In genomic region chr6:900716-901605, GRCh38 we compare ENCODE assay signal across 1 cellular context.
TF ChIP-seq lines count a peak whose summit lies in the region.

No MANE protein-coding gene starts in this region.

TF ChIP-seq in HepG2, 621 proteins besides CTCF, POLR2A, EP300 and RAD21 (continued from another document):
- TF ChIP-seq RCOR2 (CRISPR knock-in tag; IDR thresholded peaks at IDR 0.05) (no peak), ZNF513 (CRISPR knock-in tag; conservative IDR thresholded peaks at IDR 0.05) (no peak), ZNF207 (IDR thresholded peaks at IDR 0.05; ENCODE audit: borderline replicate concordance) (no peak), ZNF629 (CRISPR knock-in tag; conservative IDR thresholded peaks at IDR 0.05) (peak; percentile 26; the same call in 1 of the 2 replicates), KLF16 (CRISPR knock-in tag; IDR thresholded peaks at IDR 0.05) (peak in 1 of 2 experiments; percentile 57; a peak in 2 of 4 replicates), HIVEP1 (CRISPR knock-in tag; IDR thresholded peaks at IDR 0.05) (no peak), HHEX (CRISPR knock-in tag; IDR thresholded peaks at IDR 0.05) (peak; percentile 80; the same call in 1 of the 2 replicates), HNF4G (IDR thresholded peaks at IDR 0.05; ENCODE audit: borderline replicate concordance, low read depth, low read length) (peak; percentile 74), HNF4G (CRISPR knock-in tag; IDR thresholded peaks at IDR 0.05; ENCODE audit: borderline replicate concordance, low read depth) (no peak), DNMT3B (CRISPR knock-in tag; conservative IDR thresholded peaks at IDR 0.05) (peak; percentile 94), KMT2B (CRISPR knock-in tag; IDR thresholded peaks at IDR 0.05) (no peak), ZNF264 (CRISPR knock-in tag; IDR thresholded peaks at IDR 0.05) (peak; percentile 97), GLI4 (CRISPR knock-in tag; IDR thresholded peaks at IDR 0.05; ENCODE audit: borderline replicate concordance) (no peak), ZNF343 (CRISPR knock-in tag; IDR thresholded peaks at IDR 0.05) (no peak), NFKBIZ (CRISPR knock-in tag; IDR thresholded peaks at IDR 0.05) (0 out of 2 replicates have a peak, but pooled peaks have one; percentile 38), FOXC1 (CRISPR knock-in tag; IDR thresholded peaks at IDR 0.05; ENCODE audit: borderline replicate concordance) (peak; percentile 75; the same call in 1 of the 2 replicates), PHF20 (CRISPR knock-in tag; IDR thresholded peaks at IDR 0.05) (no peak), PRMT3 (CRISPR knock-in tag; IDR thresholded peaks at IDR 0.05; ENCODE audit: borderline replicate concordance, low read depth) (no peak), ZNF609 (CRISPR knock-in tag; IDR thresholded peaks at IDR 0.05; ENCODE audit: borderline replicate concordance) (peak; percentile 90), E2F5 (CRISPR knock-in tag; conservative IDR thresholded peaks at IDR 0.05) (no peak), MED13 (CRISPR knock-in tag; IDR thresholded peaks at IDR 0.05) (peak; percentile 78), ZNF3 (CRISPR knock-in tag; IDR thresholded peaks at IDR 0.05) (no peak), KAT2B (IDR thresholded peaks at IDR 0.05; ENCODE audit: borderline replicate concordance, low read depth, low read length) (no peak), ZNF639 (CRISPR knock-in tag; conservative IDR thresholded peaks at IDR 0.05) (no peak), FOXO1 (CRISPR knock-in tag; IDR thresholded peaks at IDR 0.05) (no peak; the same call in 1 of the 2 replicates), SRF (IDR thresholded peaks at IDR 0.05; ENCODE audit: low read depth, low read length) (no peak), ZKSCAN1 (IDR thresholded peaks at IDR 0.05; ENCODE audit: low read length) (no peak)
- TF ChIP-seq, protein P1, sequence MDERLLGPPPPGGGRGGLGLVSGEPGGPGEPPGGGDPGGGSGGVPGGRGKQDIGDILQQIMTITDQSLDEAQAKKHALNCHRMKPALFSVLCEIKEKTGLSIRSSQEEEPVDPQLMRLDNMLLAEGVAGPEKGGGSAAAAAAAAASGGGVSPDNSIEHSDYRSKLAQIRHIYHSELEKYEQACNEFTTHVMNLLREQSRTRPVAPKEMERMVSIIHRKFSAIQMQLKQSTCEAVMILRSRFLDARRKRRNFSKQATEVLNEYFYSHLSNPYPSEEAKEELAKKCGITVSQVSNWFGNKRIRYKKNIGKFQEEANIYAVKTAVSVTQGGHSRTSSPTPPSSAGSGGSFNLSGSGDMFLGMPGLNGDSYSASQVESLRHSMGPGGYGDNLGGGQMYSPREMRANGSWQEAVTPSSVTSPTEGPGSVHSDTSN (CRISPR knock-in tag; IDR thresholded peaks at IDR 0.05) = 0 out of 2 replicates have a peak, but pooled peaks have one; percentile 11
